17 cellular contexts compared by ENCODE assay signal in the genomic region with DNA sequence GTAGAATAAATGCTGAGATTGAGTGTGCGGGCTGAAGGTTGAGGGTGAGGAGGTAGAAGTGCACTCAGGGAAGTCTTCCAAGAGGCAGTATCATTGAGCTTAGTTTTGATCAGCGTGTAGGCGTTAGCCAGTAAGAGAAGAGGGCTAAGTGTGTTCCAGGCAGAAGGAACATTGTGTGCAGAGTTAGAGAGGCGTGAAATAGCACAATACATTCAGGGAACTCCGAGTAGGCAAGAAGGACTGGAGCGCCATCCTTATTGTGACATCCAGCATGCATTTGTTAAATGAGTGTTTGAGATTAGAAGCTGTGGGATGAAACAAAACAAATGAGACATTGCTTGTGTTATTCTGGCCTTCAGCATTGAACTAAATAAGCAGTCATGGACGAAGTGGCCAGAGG.
A peak's percentile ranks its signal among the peaks of the same experiment; 100 is the strongest.
DNase-seq lines count a peak whose midpoint lies in the region; FAIRE-seq and TF ChIP-seq lines count a peak whose summit lies in the region.
"Had no signal": no experiment of that assay in that cellular context is flagged by ENCODE, and none has a peak within 500 bp of the region (broad histone marks: within the 10 kb centered on the region; RNA-seq: fewer than 3 reads in every experiment).

No MANE protein-coding gene starts in this region.

- no peaks in the 10 kb centered on the region for H3K9me3 ChIP-seq in H1 (ENCODE audit: insufficient read depth in 2 of 2, low read depth in 1 of 2, low read length in 1 of 2)
- peaks cover 23% of the 10 kb centered on the region for H3K9me3 ChIP-seq in mesenchymal stem cell (ENCODE audit: control insufficient read depth, low read length)
- no peaks in the 10 kb centered on the region for H3K9me3 ChIP-seq in neuronal stem cell (replicated peaks in 1 of 2; ENCODE audit: control insufficient read depth in 2 of 2, insufficient read depth in 1 of 2, low read depth in 1 of 2, low read length in 2 of 2)
- H3K9me3 ChIP-seq: BE2C, esophagus muscularis mucosa, prostate gland, suprapubic skin had no signal

- peak overlapping the region; percentile 66; the same call in 1 of the 2 replicates for H2BK5ac ChIP-seq in H1 (ENCODE audit: low read depth, low read length)
- H2BK5ac ChIP-seq in mesenchymal stem cell (ENCODE audit: low read depth, low read length, poor library complexity, severe bottlenecking) = no peak overlapping the region
- no peak overlapping the region for H2BK5ac ChIP-seq in neuronal stem cell (ENCODE audit: low read length)

- TF ChIP-seq POLR2A in H1 (IDR thresholded peaks at IDR 0.05; ENCODE audit: control extremely low read depth in 1 of 2, low read depth in 2 of 2, low read length in 2 of 2) = no peak

- no peak overlapping the region for H3K56ac ChIP-seq in H1 (replicated peaks; ENCODE audit: insufficient read length, low read depth, low read length)

- H3K36me3 ChIP-seq in H1 (ENCODE audit: control insufficient read depth in 2 of 4, insufficient read depth in 4 of 4, low read length in 3 of 4) (no peaks in the 10 kb centered on the region), mesenchymal stem cell (ENCODE audit: control insufficient read depth in 1 of 2, insufficient read depth in 2 of 2, low read depth in 1 of 2, low read length in 2 of 2) (no peaks in the 10 kb centered on the region), neuronal stem cell (replicated peaks in 1 of 2; ENCODE audit: control insufficient read depth in 2 of 2, insufficient read depth in 2 of 2, low read length in 2 of 2) (no peaks in the 10 kb centered on the region)
- H3K36me3 ChIP-seq: BE2C, esophagus muscularis mucosa, prostate gland, suprapubic skin had no signal

- no peak for TF ChIP-seq EP300 in H1 (IDR thresholded peaks at IDR 0.05; ENCODE audit: borderline replicate concordance in 1 of 2, low read depth in 2 of 2, low read length in 2 of 2)

- H4K20me1 ChIP-seq in H1 (replicated peaks in 1 of 2; ENCODE audit: control insufficient read depth in 1 of 2, insufficient read depth in 2 of 2, low read length in 2 of 2) = no peaks in the 10 kb centered on the region

- no peak overlapping the region for H3K23ac ChIP-seq in H1 (ENCODE audit: insufficient read length)
- no peak overlapping the region for H3K23ac ChIP-seq in mesenchymal stem cell (ENCODE audit: low read length in 2 of 2)
- no peak overlapping the region for H3K23ac ChIP-seq in neuronal stem cell (ENCODE audit: low read depth, low read length, poor library complexity)

- H3K14ac ChIP-seq in H1 (ENCODE audit: insufficient read length) (no peak overlapping the region), mesenchymal stem cell (ENCODE audit: low read length in 2 of 2) (no peak overlapping the region), neuronal stem cell (ENCODE audit: low read length) (no peak overlapping the region)

- H3K4me1 ChIP-seq in H1 (replicated peaks in 1 of 4; ENCODE audit: control insufficient read depth in 3 of 4, insufficient read depth in 4 of 4, low read length in 3 of 4) = peaks cover 9 to 24% (median 15%) of the 10 kb centered on the region in 4 experiments; a peak in 6 of 7 replicates
- H3K4me1 ChIP-seq in mesenchymal stem cell (ENCODE audit: control insufficient read depth, insufficient read depth, low read depth, low read length) = peaks cover 17% of the 10 kb centered on the region
- H3K4me1 ChIP-seq in neuronal stem cell (ENCODE audit: control insufficient read depth in 2 of 2, insufficient read depth in 1 of 2, low read depth in 1 of 2, low read length in 2 of 2) = peaks cover 2 to 9% of the 10 kb centered on the region in 2 donors
- H3K4me1 ChIP-seq: prostate gland had no signal

- no peaks in the 10 kb centered on the region for H3K27me3 ChIP-seq in H1 (replicated peaks in 1 of 4; ENCODE audit: control insufficient read depth in 3 of 4, extremely low read depth in 1 of 4, insufficient read depth in 3 of 4, low read length in 3 of 4)
- no peaks in the 10 kb centered on the region for H3K27me3 ChIP-seq in mesenchymal stem cell (ENCODE audit: control insufficient read depth in 1 of 2, insufficient read depth in 1 of 2, low read length in 2 of 2)
- H3K27me3 ChIP-seq in neuronal stem cell (ENCODE audit: control insufficient read depth in 3 of 3, insufficient read depth in 3 of 3, low read depth in 1 of 3, low read length in 3 of 3) = no peaks in the 10 kb centered on the region
- H3K27me3 ChIP-seq: BE2C, esophagus muscularis mucosa, suprapubic skin had no signal

- no peak overlapping the region for H3K4ac ChIP-seq in H1 (replicated peaks; ENCODE audit: insufficient read length, low read depth, low read length)
- no peak overlapping the region for H3K4ac ChIP-seq in mesenchymal stem cell (ENCODE audit: low read depth in 1 of 2, low read length in 2 of 2)
- no peak overlapping the region for H3K4ac ChIP-seq in neuronal stem cell (ENCODE audit: low read length)

- H3K18ac ChIP-seq in H1 (ENCODE audit: extremely low read depth, low read length) = no peak overlapping the region; the same call in 1 of the 2 replicates
- H3K18ac ChIP-seq in mesenchymal stem cell (ENCODE audit: low read depth in 1 of 2, low read length in 2 of 2) = peak overlapping the region; percentile 4 to 66
- H3K18ac ChIP-seq in neuronal stem cell (ENCODE audit: low read length) = no peak overlapping the region

- peak overlapping the region; percentile 25; the same call in 1 of the 2 replicates for H2BK15ac ChIP-seq in H1 (ENCODE audit: low read length)
- H2BK15ac ChIP-seq in mesenchymal stem cell (ENCODE audit: low read depth, poor library complexity, severe bottlenecking) = no peak overlapping the region
- H2BK15ac ChIP-seq in neuronal stem cell (ENCODE audit: low read length) = no peak overlapping the region

- POLR2A ChIA-PET in H1 (lab: Charles Lee; ENCODE audit: partially characterized antibody) = no interaction called here

- CTCF ChIA-PET in H1 (lab: Charles Lee; ENCODE audit: partially characterized antibody) = interaction anchor here (1.3 to 2.8 kb wide), 2 partner anchors 21 to 118 kb away, joined by 4 to 9 read pairs; no protein-coding TSS in a partner anchor

- H3K27ac ChIP-seq in H1 (ENCODE audit: low read depth, low read length) = no peak overlapping the region
- H3K27ac ChIP-seq in mesenchymal stem cell (ENCODE audit: low read length, poor library complexity, severe bottlenecking) = no peak overlapping the region
- H3K27ac ChIP-seq in neuronal stem cell (replicated peaks; ENCODE audit: low read length) = no peak overlapping the region
- H3K27ac ChIP-seq: esophagus muscularis mucosa, prostate gland, SK-N-MC, suprapubic skin had no signal

- H2BK12ac ChIP-seq in H1 (ENCODE audit: low read depth, low read length) = peak overlapping the region; percentile 64; the same call in 1 of the 2 replicates
- no peak overlapping the region for H2BK12ac ChIP-seq in mesenchymal stem cell (ENCODE audit: low read length in 2 of 2)
- H2BK12ac ChIP-seq in neuronal stem cell (ENCODE audit: low read length) = no peak overlapping the region

- no peak for TF ChIP-seq RAD21 in H1 (IDR thresholded peaks at IDR 0.05 in 1 of 2, conservative IDR thresholded peaks at IDR 0.05 in 1 of 2; ENCODE audit: low read depth in 2 of 2, low read length in 2 of 2)

- no peak overlapping the region for H4K8ac ChIP-seq in H1 (ENCODE audit: extremely low read depth, insufficient read depth, low read length)
- no peak overlapping the region for H4K8ac ChIP-seq in mesenchymal stem cell (ENCODE audit: low read length)
- no peak overlapping the region for H4K8ac ChIP-seq in neuronal stem cell (ENCODE audit: low read depth, low read length)

- 91% methylated on average over 7 of the region's 7 CpGs; no CpG with 5 or more reads in 1 of the 2 experiments for WGBS in H1 (ENCODE audit: extremely low coverage in 1 of 2, insufficient coverage in 1 of 2, insufficient read length in 1 of 2, insufficient replicate concordance in 2 of 2, low coverage in 1 of 2, low lambda C conversion rate in 2 of 2, missing lambda C conversion rate in 1 of 2), 2 experiments
- WGBS in mesenchymal stem cell = 92% methylated on average over 7 of the region's 7 CpGs
- WGBS in neuronal stem cell (ENCODE audit: extremely low coverage in 2 of 2, insufficient read length in 2 of 2, insufficient replicate concordance in 1 of 2), 2 donors = no CpG with 5 or more reads among the region's 7 CpGs

- H3K79me2 ChIP-seq in H1 (ENCODE audit: control insufficient read depth in 1 of 2, insufficient read depth in 2 of 2, low read length in 2 of 2) = no peaks in the 10 kb centered on the region

- peak; percentile 82 for DNase-seq in Ammon's horn (ENCODE audit: low spot score)
- peak; percentile 25 for DNase-seq in NCI-H526 treated with DMSO at 0.1 percent for 48 hours (lab: John Stamatoyannopoulos, UW)
- DNase-seq in H1 (ENCODE audit: low read depth in 1 of 2, low spot score in 2 of 2) = no peak
- DNase-seq in mesenchymal stem cell = no peak
- no peak for DNase-seq in NCI-H1930 (lab: John Stamatoyannopoulos, UW)
- DNase-seq in activated effector memory CD4-positive, alpha-beta T cell treated with Interleukin-2 at 50 U/mL for 16 hours = no peak
- no peak for DNase-seq in neuronal stem cell (ENCODE audit: low spot score)
- DNase-seq in DMS 273 (lab: John Stamatoyannopoulos, UW; ENCODE audit: unreplicated experiment) = no peak
- DNase-seq: activated CD4-positive, alpha-beta T cell treated with anti-CD3 and anti-CD28 coated beads, Interleukin-2, amount 50 U/mL, for 48 hours; activated gamma-delta T cell; kidney glomerular epithelial cell; NCI-H446 treated with DMSO at 0.1 percent for 48 hours had no signal

- H3K4me2 ChIP-seq in H1 (ENCODE audit: insufficient read depth in 1 of 2, low read depth in 2 of 2, low read length in 2 of 2) = no peak overlapping the region
- H3K4me2 ChIP-seq in mesenchymal stem cell (ENCODE audit: low read length, poor library complexity, severe bottlenecking) = no peak overlapping the region
- no peak overlapping the region for H3K4me2 ChIP-seq in neuronal stem cell (ENCODE audit: insufficient read depth, low read length, poor library complexity, severe bottlenecking)

- H2BK20ac ChIP-seq in H1 (ENCODE audit: low read length) = peak overlapping the region; percentile 38

- H3K23me2 ChIP-seq in H1 (ENCODE audit: low read depth, low read length) = no peaks in the 10 kb centered on the region

- H4K5ac ChIP-seq in H1 (ENCODE audit: insufficient read length, low read depth, low read length) = no peak overlapping the region

- H4K91ac ChIP-seq in H1 (replicated peaks; ENCODE audit: insufficient read length, low read length) (no peak overlapping the region), mesenchymal stem cell (ENCODE audit: low read length) (no peak overlapping the region), neuronal stem cell (ENCODE audit: low read depth, low read length, poor library complexity) (no peak overlapping the region)

- H2BK120ac ChIP-seq in H1 (replicated peaks; ENCODE audit: low read depth, low read length) (peak overlapping the region; percentile 7), mesenchymal stem cell (ENCODE audit: low read depth, low read length) (no peak overlapping the region), neuronal stem cell (ENCODE audit: low read depth, low read length) (no peak overlapping the region)

- FAIRE-seq in H1 (lab: Jason Lieb, UNC) = no peak

- H2AFZ ChIP-seq in H1 (ENCODE audit: low read length) (no peak overlapping the region), mesenchymal stem cell (ENCODE audit: low read depth, low read length) (no peak overlapping the region), neuronal stem cell (ENCODE audit: low read length) (no peak overlapping the region)

- H2AK5ac ChIP-seq in H1 (ENCODE audit: low read depth, low read length) (no peak overlapping the region), mesenchymal stem cell (ENCODE audit: low read length, severe bottlenecking) (peak overlapping the region; percentile 69), neuronal stem cell (ENCODE audit: low read depth, low read length) (no peak overlapping the region)

- H3K4me3 ChIP-seq in H1 (ENCODE audit: extremely low read depth in 1 of 4, insufficient read depth in 2 of 4, low read depth in 3 of 4, low read length in 4 of 4) = no peak overlapping the region
- H3K4me3 ChIP-seq in mesenchymal stem cell (ENCODE audit: insufficient read depth in 1 of 2, low read depth in 1 of 2, low read length in 2 of 2) = peak overlapping the region in 1 of 2 experiments; percentile 48
- H3K4me3 ChIP-seq in neuronal stem cell (ENCODE audit: low read length in 2 of 2) = no peak overlapping the region
- H3K4me3 ChIP-seq: esophagus muscularis mucosa, prostate gland, SK-N-MC, suprapubic skin had no signal

- H3K79me1 ChIP-seq in H1 (ENCODE audit: low read depth, low read length) = no peaks in the 10 kb centered on the region
- no peaks in the 10 kb centered on the region for H3K79me1 ChIP-seq in mesenchymal stem cell (replicated peaks; ENCODE audit: low read length, poor library complexity, severe bottlenecking)
- H3K79me1 ChIP-seq in neuronal stem cell (ENCODE audit: low read depth, low read length) = no peaks in the 10 kb centered on the region

- no peak overlapping the region; a peak in 1 of 7 replicates for H3K9ac ChIP-seq in H1 (replicated peaks in 1 of 4; ENCODE audit: extremely low read depth in 1 of 4, low read depth in 3 of 4, low read length in 3 of 4)
- H3K9ac ChIP-seq in mesenchymal stem cell (ENCODE audit: low read length) = no peak overlapping the region
- no peak overlapping the region for H3K9ac ChIP-seq in neuronal stem cell (ENCODE audit: low read depth, low read length, poor library complexity)

- TF ChIP-seq CTCF in H1 (IDR thresholded peaks at IDR 0.05; ENCODE audit: control extremely low read depth in 1 of 3, insufficient read depth in 1 of 3, low read depth in 1 of 3, low read length in 3 of 3) = no peak

Comparison
In these comparisons a context has a peak if more than half of its experiments do, and no peak if none do; other contexts are left out.
1. DNase-seq: peak in Ammon's horn (single experiment) and NCI-H526 treated with DMSO at 0.1 percent for 48 hours (single experiment); none in H1 (0 of 2), mesenchymal stem cell (single experiment), NCI-H1930 (0 of 2), activated effector memory CD4-positive, alpha-beta T cell treated with Interleukin-2 at 50 U/mL for 16 hours (single experiment), neuronal stem cell (single experiment) and DMS 273 (single experiment).
2. H3K18ac ChIP-seq: peak in mesenchymal stem cell (2 of 2); none in H1 (single experiment) and neuronal stem cell (single experiment).